Comparison of ENCODE assay signal across 19 cellular contexts in genomic region chr15:65655026-65655425, GRCh38. TPM values are rescaled to one million over a fixed set of nuclear protein-coding genes. Genes with fewer than 3 reads are reported as not detected.
DNase-seq lines count a peak whose midpoint lies in the region; FAIRE-seq and TF ChIP-seq lines count a peak whose summit lies in the region.
"Had no signal": no experiment of that assay in that cellular context is flagged by ENCODE, and none has a peak within 500 bp of the region (broad histone marks: within the 10 kb centered on the region; RNA-seq: fewer than 3 reads in every experiment).

No MANE protein-coding gene starts in this region.

- CTCF ChIA-PET in endothelial cell of umbilical vein (lab: Charles Lee): interaction anchor here (0.6 to 0.7 kb wide), 2 partner anchors 17 to 162 kb away, joined by 3 read pairs; no protein-coding TSS in a partner anchor
- CTCF ChIA-PET in CD4-positive, alpha-beta memory T cell (lab: Charles Lee; ENCODE audit: partially characterized antibody): interaction anchor here (1.5 kb wide), 1 partner anchor 59 kb away, joined by 3 read pairs; no protein-coding TSS in a partner anchor

- peaks cover 4 to 10% (median 6%) of the 10 kb centered on the region in 4 donors for H3K4me1 Mint-ChIP-seq in CD4-positive, alpha-beta memory T cell

- no peak overlapping the region for H3K27ac ChIP-seq in endothelial cell of umbilical vein (ENCODE audit: insufficient read depth, low read depth, low read length)
- H3K27ac ChIP-seq in CD4-positive, alpha-beta memory T cell (ENCODE audit: low read depth, low read length): no peak overlapping the region
- H3K27ac ChIP-seq: upper lobe of left lung had no signal

- no peaks in the 10 kb centered on the region for H3K79me2 ChIP-seq in endothelial cell of umbilical vein (ENCODE audit: control insufficient read depth, insufficient read depth, low read length)

- H3K36me3 Mint-ChIP-seq in CD4-positive, alpha-beta memory T cell: peaks cover 21 to 68% of the 10 kb centered on the region in 2 donors
- H3K36me3 Mint-ChIP-seq: activated naive CD4-positive, alpha-beta T cell treated with anti-CD3 and anti-CD28 coated beads, Interleukin-2, amount 50 U/mL, for 72 hours had no signal

- peaks cover 0 to 2% (median 0%) of the 10 kb centered on the region in 8 donors for H3K9me3 Mint-ChIP-seq in CD4-positive, alpha-beta memory T cell
- H3K9me3 Mint-ChIP-seq: activated B cell treated with CpG ODN at 0.5 μM for 24 hours; activated naive CD4-positive, alpha-beta T cell treated with anti-CD3 and anti-CD28 coated beads, Interleukin-2, amount 50 U/mL, for 72 hours; GM23338; stimulated activated naive B cell treated with anti-CD40 and anti-IgM and Interleukin-4, amounts not matched to agents 10 μg/mL and 1 μg/mL and 100 μg/mL, for 72 hours; T-cell had no signal

- H3K4me2 ChIP-seq in endothelial cell of umbilical vein (ENCODE audit: insufficient read depth, low read length): no peak overlapping the region
- H3K4me2 ChIP-seq: GM23338 had no signal

- no peak overlapping the region for H3K9ac ChIP-seq in endothelial cell of umbilical vein (replicated peaks; ENCODE audit: extremely low read depth, insufficient read depth, low read length)

- FAIRE-seq in RCC 7860 (lab: Jason Lieb, UNC) (no peak), endothelial cell of umbilical vein (lab: Jason Lieb, UNC) (peak; percentile 69)
- FAIRE-seq: colon had no signal

- H3K4me3 Mint-ChIP-seq in CD4-positive, alpha-beta memory T cell: no peak overlapping the region
- H3K4me3 Mint-ChIP-seq: activated B cell treated with CpG ODN at 0.5 μM for 24 hours; GM23338; stimulated activated naive B cell treated with anti-CD40 and anti-IgM and Interleukin-4, amounts not matched to agents 10 μg/mL and 1 μg/mL and 100 μg/mL, for 72 hours; T-cell had no signal

- peak overlapping the region in 3 of 7 donors; percentile 11 to 22 (median 18) for H3K27ac Mint-ChIP-seq in CD4-positive, alpha-beta memory T cell
- H3K27ac Mint-ChIP-seq: activated B cell treated with CpG ODN at 0.5 μM for 24 hours; activated naive CD4-positive, alpha-beta T cell treated with anti-CD3 and anti-CD28 coated beads, Interleukin-2, amount 50 U/mL, for 72 hours; GM23338 had no signal

- H3K4me1 ChIP-seq in endothelial cell of umbilical vein (ENCODE audit: control insufficient read depth, extremely low read depth, insufficient read depth, low read length): peaks cover 28% of the 10 kb centered on the region
- no peaks in the 10 kb centered on the region for H3K4me1 ChIP-seq in CD4-positive, alpha-beta memory T cell (ENCODE audit: insufficient read depth, low read length)

- H3K36me3 ChIP-seq in endothelial cell of umbilical vein (ENCODE audit: control insufficient read depth in 2 of 2, extremely low read depth in 1 of 2, insufficient read depth in 2 of 2, low read length in 2 of 2): peaks cover 3 to 5% of the 10 kb centered on the region in 2 experiments
- peaks cover 20% of the 10 kb centered on the region for H3K36me3 ChIP-seq in CD4-positive, alpha-beta memory T cell (ENCODE audit: insufficient read depth, low read length)

- dilution Hi-C loops in endothelial cell of umbilical vein (cut with MboI; ENCODE audit: extremely low pct_ligation_motif_present, low sequenced_read_pairs): no loop called here

- no peak for TF ChIP-seq POLR2A in endothelial cell of umbilical vein (IDR thresholded peaks at IDR 0.05; ENCODE audit: low read depth, low read length)

- POLR2A ChIA-PET in endothelial cell of umbilical vein (lab: Charles Lee): no interaction called here
- POLR2A ChIA-PET in CD4-positive, alpha-beta memory T cell (lab: Charles Lee; ENCODE audit: partially characterized antibody): no interaction called here

- intact Hi-C loops in endothelial cell of umbilical vein (cut with micrococcal nuclease): no loop called here
- intact Hi-C loops in CD4-positive, alpha-beta memory T cell (cut with micrococcal nuclease): no loop called here

- DNase-seq in H4 (ENCODE audit: low spot score) (peak; percentile 30), RCC 7860 (ENCODE audit: low spot score) (peak; percentile 17), endothelial cell of umbilical vein (ENCODE audit: low read depth, low spot score) (no peak), non-pigmented ciliary epithelial cell (ENCODE audit: low read depth) (peak; percentile 14), amygdala (lab: John Stamatoyannopoulos, UW) (no peak), NCI-H187 treated with DMSO at 0.1 percent for 48 hours (lab: John Stamatoyannopoulos, UW) (no peak), NCI-H1417 (lab: John Stamatoyannopoulos, UW) (no peak)
- DNase-seq in CD4-positive, alpha-beta memory T cell: no peak
- DNase-seq: activated B cell treated with CpG ODN at 0.5 μM for 24 hours; activated CD8-positive, alpha-beta memory T cell treated with anti-CD3 and anti-CD28 coated beads, Interleukin-2, amount 50 U/mL, for 4 hours; NCI-H1105; NCI-H446; OCI-M1; stimulated activated naive B cell treated with anti-CD40 and anti-IgM and Interleukin-4, amounts not matched to agents 10 μg/mL and 1 μg/mL and 100 μg/mL, for 72 hours; T-cell; upper lobe of left lung had no signal

- no peak overlapping the region for H2AFZ ChIP-seq in endothelial cell of umbilical vein (ENCODE audit: low read depth, low read length)
- H2AFZ ChIP-seq: GM23338 had no signal

- no peaks in the 10 kb centered on the region for H3K27me3 ChIP-seq in endothelial cell of umbilical vein (ENCODE audit: control insufficient read depth in 2 of 2, insufficient read depth in 2 of 2, low read length in 2 of 2)
- H3K27me3 ChIP-seq in CD4-positive, alpha-beta memory T cell (ENCODE audit: insufficient read depth, low read length): no peaks in the 10 kb centered on the region
- H3K27me3 ChIP-seq: upper lobe of left lung had no signal

- H3K9me3 ChIP-seq in endothelial cell of umbilical vein (replicated peaks; ENCODE audit: control insufficient read depth, insufficient read depth, low read length): no peaks in the 10 kb centered on the region
- H3K9me3 ChIP-seq in CD4-positive, alpha-beta memory T cell (ENCODE audit: control insufficient read depth in 1 of 2, low read length in 2 of 2): no peaks in the 10 kb centered on the region
- H3K9me3 ChIP-seq: upper lobe of left lung had no signal

- no peak overlapping the region for H3K4me3 ChIP-seq in endothelial cell of umbilical vein (replicated peaks in 1 of 3; ENCODE audit: insufficient read depth in 1 of 3, low read depth in 1 of 3, low read length in 3 of 3)
- no peak overlapping the region for H3K4me3 ChIP-seq in CD4-positive, alpha-beta memory T cell (ENCODE audit: low read length in 2 of 2)
- H3K4me3 ChIP-seq: GM23338, upper lobe of left lung had no signal

- TF ChIP-seq CTCF in endothelial cell of umbilical vein (IDR thresholded peaks at IDR 0.05; ENCODE audit: extremely low read depth in 1 of 2, insufficient read depth in 1 of 2, low read depth in 1 of 2, low read length in 2 of 2): no peak

- H4K20me1 ChIP-seq in endothelial cell of umbilical vein (replicated peaks; ENCODE audit: control insufficient read depth, extremely low read depth, insufficient read depth, low read length): no peaks in the 10 kb centered on the region

- no peaks in the 10 kb centered on the region for H3K27me3 Mint-ChIP-seq in CD4-positive, alpha-beta memory T cell
- H3K27me3 Mint-ChIP-seq: activated B cell treated with CpG ODN at 0.5 μM for 24 hours; stimulated activated naive B cell treated with anti-CD40 and anti-IgM and Interleukin-4, amounts not matched to agents 10 μg/mL and 1 μg/mL and 100 μg/mL, for 72 hours; T-cell had no signal

- BruUV-seq in endothelial cell of umbilical vein (replicated peaks; lab: Mats Ljungman, UMichigan): TSS peak; percentile 33

- H3K9me1 ChIP-seq in endothelial cell of umbilical vein (replicated peaks; ENCODE audit: control insufficient read depth, extremely low read depth, insufficient read depth, low read length): no peaks in the 10 kb centered on the region

TF ChIP-seq in endothelial cell of umbilical vein, 7 proteins besides CTCF, POLR2A, EP300 and RAD21 (continues in another document):
- no peak for TF ChIP-seq FOS (IDR thresholded peaks at IDR 0.05; ENCODE audit: borderline replicate concordance, insufficient read depth, low read length)
- TF ChIP-seq EZH2 (IDR thresholded peaks at IDR 0.05; ENCODE audit: borderline replicate concordance, low read depth, low read length, severe bottlenecking): no peak
- no peak for TF ChIP-seq JUN (IDR thresholded peaks at IDR 0.05; ENCODE audit: borderline replicate concordance, insufficient read depth, insufficient read length, low read depth)
- TF ChIP-seq GATA2 (IDR thresholded peaks at IDR 0.05; ENCODE audit: insufficient read depth, insufficient read length, low read depth, low read length): no peak
- TF ChIP-seq POLR2AphosphoS5 (IDR thresholded peaks at IDR 0.05; ENCODE audit: insufficient read depth, low read depth, low read length): no peak

RNA-seq across cellular contexts. Expression of gene SLC24A1, which starts 33.3 kb away (rescaled TPM):
- 3.8 and 3.9 TPM in 2 replicates for total RNA-seq in H4 (2014; rRNA removed; shearing (Covaris generic))
- total RNA-seq in endothelial cell of umbilical vein: 5.4 and 7.3 TPM in 2 replicates
- 3.6 and 5.4 TPM in 2 replicates for polyA plus RNA-seq in endothelial cell of umbilical vein
- polyA plus RNA-seq in endothelial cell of umbilical vein (2011; cell fraction: cytosol; rRNA removed): 4.0 and 4.2 TPM in 2 replicates
- 5.4 and 6.7 TPM in 2 replicates for polyA plus RNA-seq in endothelial cell of umbilical vein (2011; cell fraction: nucleus; rRNA removed)
- polyA plus RNA-seq in endothelial cell of umbilical vein (2012): 5.9 and 7.3 TPM in 2 replicates
- 8.7 and 11.2 TPM in 2 replicates for polyA minus RNA-seq in endothelial cell of umbilical vein
- polyA minus RNA-seq in endothelial cell of umbilical vein (2011; cell fraction: cytosol; rRNA and poly(A)+ RNA removed): 0.82 TPM
- 5.8 and 8.5 TPM in 2 replicates for polyA minus RNA-seq in endothelial cell of umbilical vein (2011; cell fraction: nucleus; rRNA and poly(A)+ RNA removed)
- 1 to 10 TPM; 6.3 to 8.2 TPM for total RNA-seq in CD4-positive, alpha-beta memory T cell
- 1 to 10 TPM in 1 of 2 donors, under 1 TPM in 1; 0.35 to 2.7 TPM for polyA plus RNA-seq in CD4-positive, alpha-beta memory T cell

RNA-seq across cellular contexts. Expression of gene INTS14, which starts 44.1 kb away (rescaled TPM):
- total RNA-seq in H4 (2014; rRNA removed; shearing (Covaris generic)): 47.0 and 57.1 TPM in 2 replicates
- 41.7 and 44.6 TPM in 2 replicates for total RNA-seq in endothelial cell of umbilical vein
- polyA plus RNA-seq in endothelial cell of umbilical vein: 45.8 and 52.6 TPM in 2 replicates
- polyA plus RNA-seq in endothelial cell of umbilical vein (2011; cell fraction: cytosol; rRNA removed): 45.9 and 47.5 TPM in 2 replicates
- 87.7 and 92.6 TPM in 2 replicates for polyA plus RNA-seq in endothelial cell of umbilical vein (2011; cell fraction: nucleus; rRNA removed)
- 30.9 and 47.5 TPM in 2 replicates for polyA plus RNA-seq in endothelial cell of umbilical vein (2012)
- 57.6 and 78.6 TPM in 2 replicates for polyA minus RNA-seq in endothelial cell of umbilical vein
- 31.7 TPM for polyA minus RNA-seq in endothelial cell of umbilical vein (2011; cell fraction: cytosol; rRNA and poly(A)+ RNA removed)
- polyA minus RNA-seq in endothelial cell of umbilical vein (2011; cell fraction: nucleus; rRNA and poly(A)+ RNA removed): 51.1 and 61.3 TPM in 2 replicates
- total RNA-seq in CD4-positive, alpha-beta memory T cell: 10 to 100 TPM; 35.3 to 40.3 TPM
- polyA plus RNA-seq in CD4-positive, alpha-beta memory T cell: 10 to 100 TPM; 27.1 to 31.2 TPM

Comparison
In these comparisons a context has a peak if more than half of its experiments do, and no peak if none do; other contexts are left out.
1. DNase-seq: peak in H4 (single experiment), RCC 7860 (single experiment) and non-pigmented ciliary epithelial cell (single experiment); none in endothelial cell of umbilical vein (single experiment), CD4-positive, alpha-beta memory T cell (0 of 5), amygdala (0 of 56), NCI-H187 treated with DMSO at 0.1 percent for 48 hours (single experiment) and NCI-H1417 (0 of 3).